Comparison of ENCODE assay signal across 7 cellular contexts in the genomic region with DNA sequence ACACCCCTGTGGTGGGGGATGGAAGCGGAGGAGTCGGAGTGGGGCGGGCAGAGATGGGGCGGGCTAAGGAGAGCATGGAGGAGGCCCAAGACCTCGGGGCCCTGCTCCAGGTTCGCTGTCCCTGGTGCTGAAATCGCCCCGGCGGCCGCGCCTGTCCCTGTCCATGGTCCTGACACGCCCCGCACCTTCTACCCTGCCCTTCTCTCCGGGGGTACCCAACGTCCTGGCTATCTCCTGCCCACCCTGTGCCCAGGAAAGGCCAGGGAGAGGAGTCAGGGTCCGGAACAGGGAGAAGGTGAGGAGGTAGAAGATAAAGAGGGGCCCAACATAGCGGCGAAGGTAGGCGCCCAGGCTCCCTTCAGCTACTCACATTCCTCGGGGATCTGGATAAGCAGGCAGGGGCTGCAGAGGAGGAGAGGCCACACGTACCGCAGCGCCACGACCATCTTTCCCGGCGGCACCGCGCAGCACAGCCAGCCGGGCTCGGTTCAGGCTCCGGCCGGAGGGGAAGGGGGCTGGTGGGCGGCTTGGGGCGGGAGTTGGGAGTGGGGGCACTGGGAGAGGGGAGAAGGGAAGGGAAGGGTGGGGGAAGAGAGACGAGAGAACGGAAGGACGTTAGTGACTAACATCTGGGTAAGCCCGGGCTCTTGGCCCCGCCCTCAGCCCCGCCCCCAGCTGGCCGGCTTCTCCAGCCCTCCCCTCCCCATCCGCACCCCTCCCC. TPM values are rescaled to one million over a fixed set of nuclear protein-coding genes. Genes with fewer than 3 reads are reported as not detected.
DNase-seq lines count a peak whose midpoint lies in the region; ATAC-seq and TF ChIP-seq lines count a peak whose summit lies in the region.
"Had no signal": no experiment of that assay in that cellular context is flagged by ENCODE, and none has a peak within 500 bp of the region (broad histone marks: within the 10 kb centered on the region; RNA-seq: fewer than 3 reads in every experiment).

No MANE protein-coding gene starts in this region.

- peaks cover 17% of the 10 kb centered on the region for H3K27me3 Mint-ChIP-seq in activated CD8-positive, alpha-beta T cell treated with anti-CD3 and anti-CD28 coated beads for 36 hours

- H3K4me3 ChIP-seq in HUES6 (ENCODE audit: low read depth, low read length), result peak overlapping the region; percentile 34
- H3K4me3 ChIP-seq in heart right ventricle, result no peak overlapping the region

- no peak overlapping the region for H3K4me3 Mint-ChIP-seq in activated CD8-positive, alpha-beta T cell treated with anti-CD3 and anti-CD28 coated beads for 36 hours
- H3K4me3 Mint-ChIP-seq: T-helper 1 cell treated with Interleukin-12 subunit alpha and Interleukin-12 subunit beta and Interleukin-4 antibody, amounts not matched to agents 30 μg/mL and 1 μg/mL, for 36 hours had no signal

- H3K36me3 Mint-ChIP-seq in activated CD8-positive, alpha-beta T cell treated with anti-CD3 and anti-CD28 coated beads for 36 hours (ENCODE audit: low read depth), result no peaks in the 10 kb centered on the region

- TF ChIP-seq CTCF in activated CD8-positive, alpha-beta T cell treated with anti-CD3 and anti-CD28 coated beads for 36 hours (IDR thresholded peaks at IDR 0.05), result no peak
- no peak for TF ChIP-seq CTCF in heart right ventricle (IDR thresholded peaks at IDR 0.05)

- peak; percentile 64 for DNase-seq in activated CD8-positive, alpha-beta T cell treated with anti-CD3 and anti-CD28 coated beads for 36 hours
- peak; percentile 51 to 52 for DNase-seq in heart right ventricle
- DNase-seq in stimulated activated CD8-positive, alpha-beta memory T cell treated with anti-CD3 and anti-CD28 coated beads, Interleukin-12 subunit alpha, Interleukin-12 subunit beta, amount 100 ng/mL, for 4 hours (ENCODE audit: low read depth), result peak; percentile 39
- no peak for DNase-seq in SW 1271 (lab: John Stamatoyannopoulos, UW)

- no peak overlapping the region for H3K27ac Mint-ChIP-seq in activated CD8-positive, alpha-beta T cell treated with anti-CD3 and anti-CD28 coated beads for 36 hours

- H3K4me1 Mint-ChIP-seq in activated CD8-positive, alpha-beta T cell treated with anti-CD3 and anti-CD28 coated beads for 36 hours (ENCODE audit: low read depth), result peaks cover 16% of the 10 kb centered on the region

- CTCF ChIA-PET in activated CD8-positive, alpha-beta T cell treated with anti-CD3 and anti-CD28 coated beads for 36 hours (lab: Charles Lee), result interaction anchor here (0.7 to 1.1 kb wide), 2 partner anchors 30 to 112 kb away, joined by 3 to 4 read pairs; no protein-coding TSS in a partner anchor

- H3K4me1 ChIP-seq in HUES6 (ENCODE audit: control insufficient read depth, insufficient read depth, low read length) (peaks cover 54% of the 10 kb centered on the region), heart right ventricle (no peaks in the 10 kb centered on the region)

- intact Hi-C loops in activated CD8-positive, alpha-beta T cell treated with anti-CD3 and anti-CD28 coated beads for 36 hours (cut with micrococcal nuclease), result no loop called here
- intact Hi-C loops in heart right ventricle (cut with DNase I), result no loop called here

- no peak overlapping the region for H3K9ac ChIP-seq in HUES6 (ENCODE audit: low read length)

- peaks cover 2% of the 10 kb centered on the region; the same call in 1 of the 2 replicates for H3K9me3 ChIP-seq in HUES6 (ENCODE audit: control insufficient read depth, insufficient read depth, low read depth, low read length)
- H3K9me3 ChIP-seq in heart right ventricle, result no peaks in the 10 kb centered on the region

- peaks cover 15% of the 10 kb centered on the region for H3K27me3 ChIP-seq in HUES6 (ENCODE audit: control insufficient read depth, insufficient read depth, low read length)
- H3K27me3 ChIP-seq in heart right ventricle, result peaks cover 0 to 94% (median 6%) of the 10 kb centered on the region in 7 donors

- H3K27ac ChIP-seq in HUES6 (ENCODE audit: low read depth, low read length) (no peak overlapping the region), heart right ventricle (no peak overlapping the region)

- POLR2A ChIA-PET in activated CD8-positive, alpha-beta T cell treated with anti-CD3 and anti-CD28 coated beads for 36 hours (lab: Charles Lee), result no interaction called here

- no peaks in the 10 kb centered on the region for H3K9me3 Mint-ChIP-seq in activated CD8-positive, alpha-beta T cell treated with anti-CD3 and anti-CD28 coated beads for 36 hours
- H3K9me3 Mint-ChIP-seq: T-helper 1 cell treated with Interleukin-12 subunit alpha and Interleukin-12 subunit beta and Interleukin-4 antibody, amounts not matched to agents 30 μg/mL and 1 μg/mL, for 36 hours had no signal

- WGBS in heart right ventricle, 2 donors, result 1 to 2% methylated on average over 20 to 41 of the region's 42 CpGs

- peak; percentile 68 for ATAC-seq in activated CD8-positive, alpha-beta T cell treated with anti-CD3 and anti-CD28 coated beads for 36 hours
- ATAC-seq in heart right ventricle (peak; percentile 69 to 91 (median 78)), HG03378 (IDR thresholded peaks at IDR 0.05; ENCODE audit: unreplicated experiment) (no peak)

- H3K36me3 ChIP-seq in HUES6 (ENCODE audit: control insufficient read depth, insufficient read depth, low read length) (peaks cover 12% of the 10 kb centered on the region; the same call in 1 of the 2 replicates), heart right ventricle (no peaks in the 10 kb centered on the region)

RNA-seq across cellular contexts. Expression of a gene that starts 10.4 kb away (rescaled TPM):
- total RNA-seq in activated CD8-positive, alpha-beta T cell treated with anti-CD3 and anti-CD28 coated beads for 36 hours, result 1 to 10 TPM; 2.1 to 2.2 TPM
- total RNA-seq in heart right ventricle, result 1 to 10 TPM; 1.1 to 5.6 (median 2.8) TPM
- 1 to 10 TPM; 2.4 to 2.6 TPM for polyA plus RNA-seq in heart right ventricle

RNA-seq across cellular contexts. Expression of a gene that starts 28.9 kb away (rescaled TPM):
- not detected for total RNA-seq in activated CD8-positive, alpha-beta T cell treated with anti-CD3 and anti-CD28 coated beads for 36 hours
- 1 to 10 TPM; 1.4 to 4.9 (median 2.1) TPM for total RNA-seq in heart right ventricle
- 1 to 10 TPM; 6.6 to 8.9 TPM for polyA plus RNA-seq in heart right ventricle

RNA-seq across cellular contexts. Expression of a gene that starts 45.2 kb away (rescaled TPM):
- total RNA-seq in activated CD8-positive, alpha-beta T cell treated with anti-CD3 and anti-CD28 coated beads for 36 hours, result 1 to 10 TPM; 1.4 to 2.6 TPM
- 1 to 10 TPM; 1.2 to 3.0 (median 2.0) TPM for total RNA-seq in heart right ventricle
- polyA plus RNA-seq in heart right ventricle, result 1 to 10 TPM; 2.4 to 4.5 TPM

RNA-seq across cellular contexts. Expression of a gene that starts 50.5 kb away (rescaled TPM):
- total RNA-seq in activated CD8-positive, alpha-beta T cell treated with anti-CD3 and anti-CD28 coated beads for 36 hours, result 100 to 1,000 TPM; 128 to 130 TPM
- 10 to 100 TPM in 4 of 10 donors, 1 to 10 TPM in 6; 5.5 to 25.3 (median 8.2) TPM for total RNA-seq in heart right ventricle
- 10 to 100 TPM; 19.1 to 65.5 TPM for polyA plus RNA-seq in heart right ventricle

RNA-seq across cellular contexts. Expression of a gene that starts 59.3 kb away (rescaled TPM):
- 100 to 1,000 TPM; 123 to 136 TPM for total RNA-seq in activated CD8-positive, alpha-beta T cell treated with anti-CD3 and anti-CD28 coated beads for 36 hours
- 10 to 100 TPM; 46.9 to 88.9 (median 54.5) TPM for total RNA-seq in heart right ventricle
- 100 to 1,000 TPM; 151 to 228 TPM for polyA plus RNA-seq in heart right ventricle

Comparison
In these comparisons a context has a peak if more than half of its experiments do, and no peak if none do; other contexts are left out.
1. DNase-seq: peak in activated CD8-positive, alpha-beta T cell treated with anti-CD3 and anti-CD28 coated beads for 36 hours (single experiment), heart right ventricle (2 of 2) and stimulated activated CD8-positive, alpha-beta memory T cell treated with anti-CD3 and anti-CD28 coated beads, Interleukin-12 subunit alpha, Interleukin-12 subunit beta, amount 100 ng/mL, for 4 hours (single experiment); none in SW 1271 (0 of 2).